12 cellular contexts compared by ENCODE assay signal in the genomic region with DNA sequence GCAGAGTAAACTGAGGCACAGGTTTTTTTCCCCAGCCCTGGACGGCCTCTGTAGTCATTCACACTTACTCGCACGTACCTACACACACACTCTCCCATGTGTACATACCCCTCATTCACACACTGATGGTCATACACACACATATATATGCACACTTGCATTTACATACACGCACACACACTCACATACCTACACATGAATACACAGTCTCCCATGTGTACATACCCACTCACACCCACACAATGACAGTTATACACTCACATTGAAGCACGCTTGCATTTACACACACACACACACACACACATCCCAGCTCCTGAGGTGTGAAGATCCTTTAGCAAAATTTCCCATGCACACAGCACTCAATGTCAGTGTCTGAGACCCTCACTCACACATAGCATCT. TPM values are rescaled to one million over a fixed set of nuclear protein-coding genes. Genes with fewer than 3 reads are reported as not detected.
A peak's percentile ranks its signal among the peaks of the same experiment; 100 is the strongest.
DNase-seq lines count a peak whose midpoint lies in the region; ATAC-seq and TF ChIP-seq lines count a peak whose summit lies in the region.
"Had no signal": no experiment of that assay in that cellular context is flagged by ENCODE, and none has a peak within 500 bp of the region (broad histone marks: within the 10 kb centered on the region; RNA-seq: fewer than 3 reads in every experiment).

No MANE protein-coding gene starts in this region.

- H3K36me3 ChIP-seq in prostate gland = no peaks in the 10 kb centered on the region
- H3K36me3 ChIP-seq: vagina had no signal

- H3K4me1 ChIP-seq in prostate gland (replicated peaks) = peaks cover 1% of the 10 kb centered on the region

- no peak for ATAC-seq in T-helper 17 cell
- no peak for ATAC-seq in stimulated activated naive B cell treated with anti-CD40 and anti-IgM and Interleukin-4, amounts not matched to agents 10 μg/mL and 1 μg/mL and 100 μg/mL, for 72 hours (replicated peaks)
- ATAC-seq in GM21619 (IDR thresholded peaks at IDR 0.05; ENCODE audit: unreplicated experiment) = no peak

- no peaks in the 10 kb centered on the region for H3K9me3 Mint-ChIP-seq in activated naive CD8-positive, alpha-beta T cell (ENCODE audit: low read depth)
- no peaks in the 10 kb centered on the region for H3K9me3 Mint-ChIP-seq in activated naive CD8-positive, alpha-beta T cell treated with anti-CD3 and anti-CD28 coated beads for 36 hours
- no peaks in the 10 kb centered on the region for H3K9me3 Mint-ChIP-seq in stimulated activated naive B cell treated with anti-CD40 and anti-IgM and Interleukin-4, amounts not matched to agents 10 μg/mL and 1 μg/mL and 100 μg/mL, for 72 hours

- H3K27ac ChIP-seq in prostate gland = no peak overlapping the region
- H3K27ac ChIP-seq: body of pancreas had no signal

- H3K4me3 ChIP-seq in iPS-18c (ENCODE audit: insufficient read depth, low read depth, low read length) = 0 out of 2 replicates have a peak overlapping the region, but pooled peaks have one; percentile 52
- no peak overlapping the region for H3K4me3 ChIP-seq in prostate gland
- H3K4me3 ChIP-seq: body of pancreas had no signal

- peaks cover 14% of the 10 kb centered on the region for H3K27me3 Mint-ChIP-seq in activated naive CD8-positive, alpha-beta T cell
- H3K27me3 Mint-ChIP-seq in activated naive CD8-positive, alpha-beta T cell treated with anti-CD3 and anti-CD28 coated beads for 36 hours = peaks cover 24% of the 10 kb centered on the region
- peaks cover 11% of the 10 kb centered on the region for H3K27me3 Mint-ChIP-seq in T-helper 17 cell
- peaks cover 34 to 52% of the 10 kb centered on the region in 2 donors for H3K27me3 Mint-ChIP-seq in stimulated activated naive B cell treated with anti-CD40 and anti-IgM and Interleukin-4, amounts not matched to agents 10 μg/mL and 1 μg/mL and 100 μg/mL, for 72 hours

- 87% methylated on average over 5 of the region's 5 CpGs for WGBS in prostate gland

- TF ChIP-seq CTCF in prostate gland (IDR thresholded peaks at IDR 0.05) = no peak

- H3K27ac Mint-ChIP-seq in activated naive CD8-positive, alpha-beta T cell = no peak overlapping the region
- H3K27ac Mint-ChIP-seq in activated naive CD8-positive, alpha-beta T cell treated with anti-CD3 and anti-CD28 coated beads for 36 hours = no peak overlapping the region
- peak overlapping the region; percentile 63 for H3K27ac Mint-ChIP-seq in T-helper 17 cell
- H3K27ac Mint-ChIP-seq in stimulated activated naive B cell treated with anti-CD40 and anti-IgM and Interleukin-4, amounts not matched to agents 10 μg/mL and 1 μg/mL and 100 μg/mL, for 72 hours = peak overlapping the region; percentile 56

- intact Hi-C loops in prostate gland (cut with DNase I) = no loop called here

- peaks cover 18% of the 10 kb centered on the region for H3K4me1 Mint-ChIP-seq in activated naive CD8-positive, alpha-beta T cell (ENCODE audit: low read depth)
- peaks cover 18% of the 10 kb centered on the region for H3K4me1 Mint-ChIP-seq in activated naive CD8-positive, alpha-beta T cell treated with anti-CD3 and anti-CD28 coated beads for 36 hours
- peaks cover 28% of the 10 kb centered on the region for H3K4me1 Mint-ChIP-seq in T-helper 17 cell
- H3K4me1 Mint-ChIP-seq in stimulated activated naive B cell treated with anti-CD40 and anti-IgM and Interleukin-4, amounts not matched to agents 10 μg/mL and 1 μg/mL and 100 μg/mL, for 72 hours = peaks cover 23 to 53% of the 10 kb centered on the region in 2 donors

- H3K4me3 Mint-ChIP-seq in activated naive CD8-positive, alpha-beta T cell = peak overlapping the region; percentile 61
- H3K4me3 Mint-ChIP-seq in activated naive CD8-positive, alpha-beta T cell treated with anti-CD3 and anti-CD28 coated beads for 36 hours = no peak overlapping the region
- peak overlapping the region; percentile 86 for H3K4me3 Mint-ChIP-seq in T-helper 17 cell
- H3K4me3 Mint-ChIP-seq in stimulated activated naive B cell treated with anti-CD40 and anti-IgM and Interleukin-4, amounts not matched to agents 10 μg/mL and 1 μg/mL and 100 μg/mL, for 72 hours = peak overlapping the region; percentile 74 to 79

- no peaks in the 10 kb centered on the region for H3K36me3 Mint-ChIP-seq in activated naive CD8-positive, alpha-beta T cell
- no peaks in the 10 kb centered on the region for H3K36me3 Mint-ChIP-seq in activated naive CD8-positive, alpha-beta T cell treated with anti-CD3 and anti-CD28 coated beads for 36 hours
- no peaks in the 10 kb centered on the region for H3K36me3 Mint-ChIP-seq in T-helper 17 cell (ENCODE audit: low read depth)
- H3K36me3 Mint-ChIP-seq in stimulated activated naive B cell treated with anti-CD40 and anti-IgM and Interleukin-4, amounts not matched to agents 10 μg/mL and 1 μg/mL and 100 μg/mL, for 72 hours = no peaks in the 10 kb centered on the region

- no peaks in the 10 kb centered on the region for H3K9me3 ChIP-seq in T-helper 17 cell (ENCODE audit: control insufficient read depth, low read length, poor library complexity, severe bottlenecking)
- H3K9me3 ChIP-seq in iPS-18c (ENCODE audit: control insufficient read depth, insufficient read depth, low read length) = no peaks in the 10 kb centered on the region
- no peaks in the 10 kb centered on the region for H3K9me3 ChIP-seq in prostate gland
- H3K9me3 ChIP-seq: body of pancreas, vagina had no signal

- DNase-seq in activated naive CD8-positive, alpha-beta T cell treated with anti-CD3 and anti-CD28 coated beads for 36 hours = no peak
- DNase-seq in T-helper 17 cell (no peak), DMS53 treated with DMSO at 0.1 percent for 48 hours (lab: John Stamatoyannopoulos, UW; ENCODE audit: unreplicated experiment) (no peak), prostate gland (ENCODE audit: low spot score) (no peak)
- no peak for DNase-seq in stimulated activated naive B cell treated with anti-CD40 and anti-IgM and Interleukin-4, amounts not matched to agents 10 μg/mL and 1 μg/mL and 100 μg/mL, for 72 hours

- TF ChIP-seq POLR2A in prostate gland (IDR thresholded peaks at IDR 0.05) = no peak

- no peaks in the 10 kb centered on the region for H3K27me3 ChIP-seq in prostate gland (replicated peaks; ENCODE audit: insufficient read depth)
- H3K27me3 ChIP-seq: body of pancreas, vagina had no signal

RNA-seq across cellular contexts. Expression of gene FAM131C, which starts 0.8 kb away (rescaled TPM):
- under 1 TPM; 0.34 to 0.45 TPM for total RNA-seq in activated naive CD8-positive, alpha-beta T cell treated with anti-CD3 and anti-CD28 coated beads for 36 hours
- total RNA-seq in T-helper 17 cell = not detected
- not detected for total RNA-seq in prostate gland
- total RNA-seq: endothelial cell of umbilical vein had no signal

RNA-seq across cellular contexts. Expression of gene CLCNKB, which starts 30.6 kb away (rescaled TPM):
- not detected for total RNA-seq in activated naive CD8-positive, alpha-beta T cell treated with anti-CD3 and anti-CD28 coated beads for 36 hours
- total RNA-seq in T-helper 17 cell (not detected), prostate gland (1 to 10 TPM; 1.0 to 1.9 TPM)
- total RNA-seq: endothelial cell of umbilical vein, HT-29, vagina had no signal

RNA-seq across cellular contexts. Expression of gene CLCNKA, which starts 52.4 kb away (rescaled TPM):
- total RNA-seq in activated naive CD8-positive, alpha-beta T cell treated with anti-CD3 and anti-CD28 coated beads for 36 hours = not detected
- not detected for total RNA-seq in T-helper 17 cell
- total RNA-seq in prostate gland = 1 to 10 TPM in 1 of 2 donors, under 1 TPM in 1; 0.41 to 2.1 TPM
- total RNA-seq: endothelial cell of umbilical vein, HT-29 had no signal

RNA-seq across cellular contexts. Expression of gene HSPB7, which starts 56.4 kb away (rescaled TPM):
- total RNA-seq in activated naive CD8-positive, alpha-beta T cell treated with anti-CD3 and anti-CD28 coated beads for 36 hours = not detected
- total RNA-seq in T-helper 17 cell (not detected), prostate gland (10 to 100 TPM; 11.4 to 20.4 TPM)
- total RNA-seq: endothelial cell of umbilical vein, HT-29 had no signal

Comparison
In these comparisons a context has a peak if more than half of its experiments do, and no peak if none do; other contexts are left out.
1. H3K27ac Mint-ChIP-seq: peak in T-helper 17 cell (single experiment) and stimulated activated naive B cell treated with anti-CD40 and anti-IgM and Interleukin-4, amounts not matched to agents 10 μg/mL and 1 μg/mL and 100 μg/mL, for 72 hours (single experiment); none in activated naive CD8-positive, alpha-beta T cell (single experiment) and activated naive CD8-positive, alpha-beta T cell treated with anti-CD3 and anti-CD28 coated beads for 36 hours (single experiment).